In genomic region chr19:3367572-3368440, GRCh38 we compare ENCODE assay signal across 8 cellular contexts. TPM values are rescaled to one million over a fixed set of nuclear protein-coding genes. Genes with fewer than 3 reads are reported as not detected.
DNase-seq lines count a peak whose midpoint lies in the region; ATAC-seq and TF ChIP-seq lines count a peak whose summit lies in the region.

No MANE protein-coding gene starts in this region.

- no peaks in the 10 kb centered on the region for H3K9me3 ChIP-seq in PC-9 (ENCODE audit: insufficient read depth, low read depth)
- no peaks in the 10 kb centered on the region for H3K9me3 ChIP-seq in psoas muscle

- H3K4me2 ChIP-seq in PC-9, result peak overlapping the region; percentile 88

- DNase-seq in EL (peak; percentile 50), PC-9 (no peak), epithelial cell of proximal tubule (ENCODE audit: low read depth) (no peak), psoas muscle (peak; percentile 46 to 59), cortex of kidney (lab: John Stamatoyannopoulos, UW) (no peak), NCI-H128 (lab: John Stamatoyannopoulos, UW; ENCODE audit: unreplicated experiment) (no peak)

- H2AFZ ChIP-seq in PC-9, result no peak overlapping the region

- peaks cover 16% of the 10 kb centered on the region for H4K20me1 ChIP-seq in PC-9 (ENCODE audit: insufficient read depth)

- H3K36me3 ChIP-seq in PC-9 (ENCODE audit: low read depth) (no peaks in the 10 kb centered on the region), psoas muscle (ENCODE audit: insufficient read depth in 1 of 2, low read depth in 1 of 2) (no peaks in the 10 kb centered on the region)

- ATAC-seq in psoas muscle (no peak), GM18502 (IDR thresholded peaks at IDR 0.05; ENCODE audit: poor library complexity, unreplicated experiment) (no peak), GM21367 (IDR thresholded peaks at IDR 0.05; ENCODE audit: unreplicated experiment) (no peak)

- TF ChIP-seq CTCF in PC-9 (conservative IDR thresholded peaks at IDR 0.05) (no peak), epithelial cell of proximal tubule (conservative IDR thresholded peaks at IDR 0.05; ENCODE audit: low read depth, low read length) (no peak), psoas muscle (IDR thresholded peaks at IDR 0.05) (no peak)

- TSS peak; percentile 24 for BruUV-seq in PC-9 (replicated peaks; lab: Mats Ljungman, UMichigan)

- 16 to 22% (median 17%) methylated on average over 26 to 27 of the region's 27 CpGs for whole genome bisulfite sequencing in psoas muscle, 3 donors

- H3K4me3 ChIP-seq in PC-9, result peak overlapping the region; percentile 71
- H3K4me3 ChIP-seq in epithelial cell of proximal tubule (ENCODE audit: low read depth, low read length), result peak overlapping the region; percentile 96
- H3K4me3 ChIP-seq in psoas muscle, result peak overlapping the region; percentile 85

- H3K27ac ChIP-seq in PC-9, result no peak overlapping the region
- H3K27ac ChIP-seq in psoas muscle, result peak overlapping the region; percentile 97

- no peaks in the 10 kb centered on the region for H3K9me2 ChIP-seq in PC-9 (ENCODE audit: insufficient read depth)

- CTCF ChIA-PET in PC-9 (lab: Charles Lee), result no interaction called here

- peaks cover 58% of the 10 kb centered on the region for H3K79me2 ChIP-seq in PC-9 (ENCODE audit: low read depth)

- no peaks in the 10 kb centered on the region; the same call in 1 of the 2 replicates for H3F3A ChIP-seq in PC-9 (ENCODE audit: insufficient read depth, low read depth)

- H3K4me1 ChIP-seq in PC-9 (replicated peaks; ENCODE audit: insufficient read depth), result 0 out of 2 replicates have a peak, but pooled peaks cover 4% of the 10 kb centered on the region
- H3K4me1 ChIP-seq in psoas muscle, result peaks cover 45% of the 10 kb centered on the region

- POLR2A ChIA-PET in PC-9 (lab: Charles Lee; ENCODE audit: unreplicated experiment), result no interaction called here

- H3K27me3 ChIP-seq in PC-9 (ENCODE audit: insufficient read depth, low read depth) (no peaks in the 10 kb centered on the region), psoas muscle (ENCODE audit: insufficient read depth in 3 of 3, low read length in 2 of 3) (no peaks in the 10 kb centered on the region)

- intact Hi-C loops in PC-9 (cut with micrococcal nuclease; ENCODE audit: unreplicated experiment), result no loop called here
- intact Hi-C loops in psoas muscle (cut with DNase I), result loop anchor here (2.0 to 5.0 kb wide), 2 partner anchors 37 to 39 kb away; no protein-coding TSS in a partner anchor

RNA-seq across cellular contexts. Expression of gene NFIC, which starts 1.4 kb away (rescaled TPM):
- total RNA-seq in PC-9 (2021) (71.1 and 75.6 TPM in 2 replicates), epithelial cell of proximal tubule (16.8 and 31.2 TPM in 2 replicates), psoas muscle (100 to 1,000 TPM; 209 to 439 (median 325) TPM)
- polyA plus RNA-seq in psoas muscle, result 100 to 1,000 TPM in 2 of 3 donors, 10 to 100 TPM in 1; 100.0 to 270 (median 165) TPM

Comparison
In these comparisons a context has a peak if more than half of its experiments do, and no peak if none do; other contexts are left out.
1. DNase-seq: peak in EL (single experiment) and psoas muscle (2 of 2); none in PC-9 (0 of 2), epithelial cell of proximal tubule (single experiment), cortex of kidney (single experiment) and NCI-H128 (single experiment).
2. Peak in every context shown above with its lines, with median percentiles within 50 percentile points of each other: H3K4me3 ChIP-seq.